8 cellular contexts compared by ENCODE assay signal in the genomic region with DNA sequence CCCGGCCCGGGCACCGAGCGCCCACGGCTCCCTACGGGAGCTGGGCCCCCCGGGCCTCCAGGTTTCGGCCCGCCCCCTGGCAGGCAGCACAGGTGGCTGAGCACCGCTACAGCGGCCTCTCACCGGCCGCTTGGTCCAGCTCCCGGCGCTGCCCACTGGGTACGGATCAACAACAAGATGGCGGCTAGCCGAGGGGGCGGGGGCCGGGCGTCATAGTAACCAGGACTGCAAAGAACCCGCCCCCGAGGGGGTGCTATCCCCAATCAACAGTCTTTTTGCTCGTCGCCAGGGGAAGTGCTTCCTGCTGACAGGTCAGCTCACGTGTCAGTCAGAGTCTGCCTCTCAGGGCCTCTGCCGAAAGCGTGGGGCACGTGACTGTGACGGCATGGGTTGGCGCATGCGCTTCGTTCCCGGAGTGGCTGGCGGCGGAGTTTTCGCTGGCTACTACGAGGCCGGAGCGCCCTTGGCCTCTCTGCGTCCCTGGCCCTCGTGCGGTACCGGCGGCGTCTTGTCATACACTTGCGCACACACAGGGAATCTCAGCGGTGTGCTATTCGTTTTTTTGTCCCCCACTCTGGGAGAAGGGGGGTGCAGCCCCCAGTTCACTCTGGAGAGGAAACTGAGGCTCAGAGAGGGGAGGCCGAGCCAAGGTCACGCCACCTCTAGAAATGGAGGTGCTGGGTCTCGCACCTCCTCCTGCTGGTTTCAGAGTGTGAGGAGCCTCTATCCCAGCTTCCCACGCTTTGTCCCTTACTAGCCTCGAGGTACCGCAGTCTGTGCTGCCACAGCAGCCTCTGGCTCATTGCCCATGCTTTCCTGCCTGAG. TPM values are rescaled to one million over a fixed set of nuclear protein-coding genes. Genes with fewer than 3 reads are reported as not detected.
A peak's percentile ranks its signal among the peaks of the same experiment; 100 is the strongest.
DNase-seq lines count a peak whose midpoint lies in the region; ATAC-seq and TF ChIP-seq lines count a peak whose summit lies in the region.

A gene (minus strand): TSS at position 186 of the 825 bp plus-strand sequence. CDS start 38,502 bp downstream, outside the sequence.

- intact Hi-C loops in left ventricle myocardium superior (cut with micrococcal nuclease) = no loop called here
- intact Hi-C loops in prostate gland (cut with DNase I) = loop anchor here (5.0 kb wide), 1 partner anchor 64 kb away; a partner anchor contains a TSS

- H3K9me3 ChIP-seq in prostate gland = no peaks in the 10 kb centered on the region

- ATAC-seq in GM18498 (IDR thresholded peaks at IDR 0.05; ENCODE audit: unreplicated experiment) (peak; percentile 99), HG02938 (IDR thresholded peaks at IDR 0.05; ENCODE audit: unreplicated experiment) (peak; percentile 99), left ventricle myocardium superior (peak; percentile 100)

- peak; percentile 75 for TF ChIP-seq POLR2A in prostate gland (IDR thresholded peaks at IDR 0.05)

- DNase-seq in NCI-H187 (lab: John Stamatoyannopoulos, UW) = peak; percentile 91 to 95
- DNase-seq in T-helper 2 cell = peak; percentile 95 to 100 (median 99)
- DNase-seq in left ventricle myocardium superior = peak; percentile 100
- DNase-seq in prostate gland (ENCODE audit: low spot score) = peak; percentile 100

- peaks cover 4% of the 10 kb centered on the region for H3K4me1 ChIP-seq in prostate gland (replicated peaks)
- H3K4me1 ChIP-seq in urinary bladder (ENCODE audit: insufficient read depth) = no peaks in the 10 kb centered on the region

- H3K4me3 ChIP-seq in prostate gland (peak within 1 kb of the TSS; percentile 89 to 90), urinary bladder (ENCODE audit: low read depth, low read length) (peak within 1 kb of the TSS; percentile 95)

- no peaks in the 10 kb centered on the region for H3K27me3 ChIP-seq in prostate gland (replicated peaks; ENCODE audit: insufficient read depth)

- peak in 3 of 4 experiments; percentile 7 to 46 (median 32) for TF ChIP-seq CTCF in prostate gland (IDR thresholded peaks at IDR 0.05)

- H3K36me3 ChIP-seq in prostate gland (no peaks in the 10 kb centered on the region), urinary bladder (ENCODE audit: insufficient read depth) (no peaks in the 10 kb centered on the region)

- H3K27ac ChIP-seq in angular gyrus (ENCODE audit: low read depth, low read length) (peak within 1 kb of the TSS; percentile 92), prostate gland (peak within 1 kb of the TSS; percentile 96 to 98), urinary bladder (ENCODE audit: low read depth) (peak within 1 kb of the TSS; percentile 91)

- 4% methylated on average over 49 of the region's 55 CpGs for WGBS in prostate gland
- WGBS in urinary bladder = 6% methylated on average over 55 of the region's 55 CpGs

RNA-seq across cellular contexts. Expression of the gene that starts here (rescaled TPM):
- 18.5 TPM for total RNA-seq in left ventricle myocardium superior
- 100 to 1,000 TPM in 1 of 2 donors, 10 to 100 TPM in 1; 46.5 to 119 TPM for total RNA-seq in prostate gland
- 31.6 TPM for total RNA-seq in urinary bladder
- polyA plus RNA-seq in urinary bladder = 31.0 TPM

Comparison
In these comparisons a context has a peak if more than half of its experiments do, and no peak if none do; other contexts are left out.
1. Peak in every context shown above with its lines: DNase-seq, ATAC-seq, H3K4me3 ChIP-seq and H3K27ac ChIP-seq.